Comparison of ENCODE assay signal across 20 cellular contexts in genomic region chr12:15719230-15719629, GRCh38.
DNase-seq lines count a peak whose midpoint lies in the region; ATAC-seq and TF ChIP-seq lines count a peak whose summit lies in the region.
"Had no signal": no experiment of that assay in that cellular context is flagged by ENCODE, and none has a peak within 500 bp of the region (broad histone marks: within the 10 kb centered on the region; RNA-seq: fewer than 3 reads in every experiment).

No MANE protein-coding gene starts in this region.

- ATAC-seq in lower lobe of right lung (no peak), GM21515 (IDR thresholded peaks at IDR 0.05; ENCODE audit: unreplicated experiment) (no peak), HG02610 (IDR thresholded peaks at IDR 0.05; ENCODE audit: unreplicated experiment) (no peak)
- ATAC-seq: left cardiac atrium had no signal

- H3K4me1 Mint-ChIP-seq in activated CD4-positive, alpha-beta T cell treated with anti-CD3 and anti-CD28 coated beads, Interleukin-2, amount 10 ng/mL, durations not matched to agents 7 days and 5 days: no peaks in the 10 kb centered on the region

- CTCF ChIA-PET in activated CD4-positive, alpha-beta T cell treated with anti-CD3 and anti-CD28 coated beads, Interleukin-2, amount 10 ng/mL, durations not matched to agents 7 days and 5 days (lab: Charles Lee): no interaction called here

- POLR2A ChIA-PET in activated CD4-positive, alpha-beta T cell treated with anti-CD3 and anti-CD28 coated beads, Interleukin-2, amount 10 ng/mL, durations not matched to agents 7 days and 5 days (lab: Charles Lee): no interaction called here

- DNase-seq in DMS79 treated with DMSO at 0.1 percent for 48 hours (lab: John Stamatoyannopoulos, UW) (peak; percentile 19), M059J (ENCODE audit: low read depth) (peak; percentile 28), lower lobe of right lung (no peak), LoVo (ENCODE audit: low spot score) (no peak)
- no peak for DNase-seq in activated CD4-positive, alpha-beta T cell treated with anti-CD3 and anti-CD28 coated beads, Interleukin-2, amount 10 ng/mL, durations not matched to agents 7 days and 5 days
- DNase-seq: activated effector memory CD4-positive, alpha-beta T cell treated with Interleukin-2 at 50 U/mL for 16 hours; BE2C; dermis blood vessel endothelial cell; esophagus squamous epithelium; hypothalamus; left cardiac atrium; MM.1S; PC-9; posterior cingulate gyrus; stimulated activated CD4-positive, alpha-beta T cell treated with anti-CD3 and anti-CD28 coated beads, Interleukin-12 subunit alpha, Interleukin-12 subunit beta, amount 100 ng/mL, for 4 hours; WERI-Rb-1 had no signal

- peaks cover 24% of the 10 kb centered on the region for H3K4me1 ChIP-seq in lower lobe of right lung
- H3K4me1 ChIP-seq: BE2C had no signal

- TF ChIP-seq CTCF in VCaP (conservative IDR thresholded peaks at IDR 0.05) (no peak), lower lobe of right lung (IDR thresholded peaks at IDR 0.05) (no peak)

- H3K27ac ChIP-seq in VCaP (peak overlapping the region; percentile 17), lower lobe of right lung (peak overlapping the region; percentile 60)
- H3K27ac ChIP-seq: WERI-Rb-1 had no signal

- no peak overlapping the region for H3K27ac Mint-ChIP-seq in activated CD4-positive, alpha-beta T cell treated with anti-CD3 and anti-CD28 coated beads, Interleukin-2, amount 10 ng/mL, durations not matched to agents 7 days and 5 days
- H3K27ac Mint-ChIP-seq: stimulated activated naive CD8-positive, alpha-beta T cell treated with anti-CD3 and anti-CD28 coated beads, Interleukin-15, Interleukin-2, amounts not matched to agents 100 ng/mL and 50 ng/mL, for 24 hours had no signal

- no peaks in the 10 kb centered on the region for H3K36me3 Mint-ChIP-seq in activated CD4-positive, alpha-beta T cell treated with anti-CD3 and anti-CD28 coated beads, Interleukin-2, amount 10 ng/mL, durations not matched to agents 7 days and 5 days (ENCODE audit: low read depth)

- no peaks in the 10 kb centered on the region for H3K9me3 ChIP-seq in lower lobe of right lung
- H3K9me3 ChIP-seq: BE2C, esophagus squamous epithelium had no signal

- H3K36me3 ChIP-seq in lower lobe of right lung: no peaks in the 10 kb centered on the region
- H3K36me3 ChIP-seq: BE2C, esophagus squamous epithelium, WERI-Rb-1 had no signal

- H3K4me3 Mint-ChIP-seq in activated CD4-positive, alpha-beta T cell treated with anti-CD3 and anti-CD28 coated beads, Interleukin-2, amount 10 ng/mL, durations not matched to agents 7 days and 5 days: no peak overlapping the region
- H3K4me3 Mint-ChIP-seq: stimulated activated naive CD8-positive, alpha-beta T cell treated with anti-CD3 and anti-CD28 coated beads, Interleukin-15, Interleukin-2, amounts not matched to agents 100 ng/mL and 50 ng/mL, for 24 hours had no signal

- no peaks in the 10 kb centered on the region for H3K9me3 Mint-ChIP-seq in activated CD4-positive, alpha-beta T cell treated with anti-CD3 and anti-CD28 coated beads, Interleukin-2, amount 10 ng/mL, durations not matched to agents 7 days and 5 days
- H3K9me3 Mint-ChIP-seq: stimulated activated naive CD8-positive, alpha-beta T cell treated with anti-CD3 and anti-CD28 coated beads, Interleukin-15, Interleukin-2, amounts not matched to agents 100 ng/mL and 50 ng/mL, for 24 hours had no signal

- H3K27me3 ChIP-seq in lower lobe of right lung (ENCODE audit: low read depth): no peaks in the 10 kb centered on the region
- H3K27me3 ChIP-seq: esophagus squamous epithelium had no signal

- H3K4me3 ChIP-seq in lower lobe of right lung: no peak overlapping the region
- H3K4me3 ChIP-seq: esophagus squamous epithelium, PC-9 had no signal

- peaks cover 10% of the 10 kb centered on the region for H3K27me3 Mint-ChIP-seq in activated CD4-positive, alpha-beta T cell treated with anti-CD3 and anti-CD28 coated beads, Interleukin-2, amount 10 ng/mL, durations not matched to agents 7 days and 5 days

- intact Hi-C loops in lower lobe of right lung (cut with DNase I): no loop called here

Comparison
In these comparisons a context has a peak if more than half of its experiments do, and no peak if none do; other contexts are left out.
1. DNase-seq: peak in DMS79 treated with DMSO at 0.1 percent for 48 hours (single experiment) and M059J (single experiment); none in lower lobe of right lung (single experiment), LoVo (single experiment) and activated CD4-positive, alpha-beta T cell treated with anti-CD3 and anti-CD28 coated beads, Interleukin-2, amount 10 ng/mL, durations not matched to agents 7 days and 5 days (single experiment).